17 cellular contexts compared by ENCODE assay signal in the genomic region with DNA sequence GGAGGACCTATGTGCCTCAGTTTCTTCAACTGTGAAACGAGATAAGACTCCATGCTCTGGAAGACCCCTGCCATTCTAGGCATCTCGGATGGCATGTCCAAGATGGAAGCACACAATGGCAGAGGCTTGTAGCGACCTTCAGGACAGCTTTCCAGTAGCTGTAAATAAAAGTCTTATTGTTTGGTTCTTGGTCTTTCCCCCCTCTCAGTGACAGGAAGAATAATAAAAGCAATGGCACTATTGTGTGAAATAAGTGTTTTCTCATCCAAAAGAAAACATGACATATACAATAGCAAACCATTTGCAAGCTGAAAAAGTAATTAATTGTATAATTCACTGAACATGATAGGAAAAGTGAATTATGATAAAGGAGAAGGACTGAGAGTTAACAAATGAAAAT. TPM values are rescaled to one million over a fixed set of nuclear protein-coding genes. Genes with fewer than 3 reads are reported as not detected.
DNase-seq lines count a peak whose midpoint lies in the region; ATAC-seq and TF ChIP-seq lines count a peak whose summit lies in the region.
"Had no signal": no experiment of that assay in that cellular context is flagged by ENCODE, and none has a peak within 500 bp of the region (broad histone marks: within the 10 kb centered on the region; RNA-seq: fewer than 3 reads in every experiment).

No MANE protein-coding gene starts in this region.

- no peak overlapping the region for H3K4me3 ChIP-seq in spleen
- H3K4me3 ChIP-seq in heart left ventricle: no peak overlapping the region
- H3K4me3 ChIP-seq: esophagus squamous epithelium, left ventricle myocardium inferior had no signal

- H3K27me3 ChIP-seq in spleen (replicated peaks in 1 of 7) (no peaks in the 10 kb centered on the region), heart left ventricle (no peaks in the 10 kb centered on the region)
- H3K27me3 ChIP-seq: esophagus squamous epithelium had no signal

- H3K27ac ChIP-seq in spleen (peak overlapping the region in 4 of 8 donors; percentile 90 to 96 (median 91)), heart left ventricle (no peak overlapping the region)
- H3K27ac ChIP-seq: left ventricle myocardium inferior had no signal

- peak overlapping the region; percentile 100 for H3K27ac Mint-ChIP-seq in stimulated activated naive CD8-positive, alpha-beta T cell treated with anti-CD3 and anti-CD28 coated beads, Interleukin-15, Interleukin-2, amounts not matched to agents 100 ng/mL and 50 ng/mL, for 24 hours
- H3K27ac Mint-ChIP-seq in T-helper 17 cell: peak overlapping the region; percentile 94

- H3K9me3 ChIP-seq in T-helper 17 cell (ENCODE audit: control insufficient read depth, low read length, poor library complexity, severe bottlenecking): no peaks in the 10 kb centered on the region
- H3K9me3 ChIP-seq in spleen: no peaks in the 10 kb centered on the region
- peaks cover 0 to 3% (median 0%) of the 10 kb centered on the region in 12 donors for H3K9me3 ChIP-seq in heart left ventricle
- H3K9me3 ChIP-seq: esophagus squamous epithelium, left ventricle myocardium inferior had no signal

- intact Hi-C loops in spleen (cut with DNase I; ENCODE audit: low total_unique reads): no loop called here
- intact Hi-C loops in heart left ventricle (cut with DNase I): loop anchor here in 1 of 10 donors (10.0 kb wide), 1 partner anchor 59 kb away; no protein-coding TSS in a partner anchor

- peaks cover 3% of the 10 kb centered on the region for H3K9me3 Mint-ChIP-seq in stimulated activated naive CD8-positive, alpha-beta T cell treated with anti-CD3 and anti-CD28 coated beads, Interleukin-15, Interleukin-2, amounts not matched to agents 100 ng/mL and 50 ng/mL, for 24 hours

- no peak for ATAC-seq in stimulated activated naive CD8-positive, alpha-beta T cell treated with anti-CD3 and anti-CD28 coated beads, Interleukin-15, Interleukin-2, amounts not matched to agents 100 U/mL and 50 U/mL, for 24 hours
- no peak for ATAC-seq in T-helper 17 cell
- ATAC-seq in heart left ventricle: no peak
- ATAC-seq: right cardiac atrium had no signal

- H3K36me3 Mint-ChIP-seq in stimulated activated naive CD8-positive, alpha-beta T cell treated with anti-CD3 and anti-CD28 coated beads, Interleukin-15, Interleukin-2, amounts not matched to agents 100 ng/mL and 50 ng/mL, for 24 hours (ENCODE audit: low read depth): peaks cover 24% of the 10 kb centered on the region
- H3K36me3 Mint-ChIP-seq in T-helper 17 cell (ENCODE audit: low read depth): peaks cover 2% of the 10 kb centered on the region

- H3K36me3 ChIP-seq in spleen (no peaks in the 10 kb centered on the region), heart left ventricle (no peaks in the 10 kb centered on the region)
- H3K36me3 ChIP-seq: esophagus squamous epithelium, left ventricle myocardium inferior had no signal

- TF ChIP-seq POLR2A in spleen (IDR thresholded peaks at IDR 0.05) (no peak), heart left ventricle (IDR thresholded peaks at IDR 0.05) (no peak)

- no peaks in the 10 kb centered on the region for H3K27me3 Mint-ChIP-seq in stimulated activated naive CD8-positive, alpha-beta T cell treated with anti-CD3 and anti-CD28 coated beads, Interleukin-15, Interleukin-2, amounts not matched to agents 100 ng/mL and 50 ng/mL, for 24 hours
- H3K27me3 Mint-ChIP-seq in T-helper 17 cell: no peaks in the 10 kb centered on the region

- 45 to 94% (median 92%) methylated on average over 3 of the region's 3 CpGs for WGBS in spleen, 5 donors
- 47 to 79% (median 68%) methylated on average over 3 of the region's 3 CpGs for WGBS in heart left ventricle, 4 donors

- H3K4me1 ChIP-seq in spleen (peaks cover 14 to 91% (median 60%) of the 10 kb centered on the region in 6 donors), heart left ventricle (peaks cover 0 to 41% (median 0%) of the 10 kb centered on the region in 12 donors)
- H3K4me1 ChIP-seq: left ventricle myocardium inferior had no signal

- no peak overlapping the region for H3K4me3 Mint-ChIP-seq in stimulated activated naive CD8-positive, alpha-beta T cell treated with anti-CD3 and anti-CD28 coated beads, Interleukin-15, Interleukin-2, amounts not matched to agents 100 ng/mL and 50 ng/mL, for 24 hours
- H3K4me3 Mint-ChIP-seq in T-helper 17 cell: no peak overlapping the region

- DNase-seq in stimulated activated naive CD8-positive, alpha-beta T cell treated with anti-CD3 and anti-CD28 coated beads, Interleukin-15, Interleukin-2, amounts not matched to agents 100 U/mL and 50 U/mL, for 24 hours: no peak
- DNase-seq in T-helper 17 cell (no peak), globus pallidus (ENCODE audit: low spot score) (peak; percentile 51), NCI-H69 (lab: John Stamatoyannopoulos, UW) (no peak), spleen (no peak), heart left ventricle (no peak)
- DNase-seq: Calu3, esophagus squamous epithelium, GOT3, left ventricle myocardium inferior, NCI-H2029, NCI-H510A, occipital lobe, right cardiac atrium, SHP77, T-helper 9 cell had no signal

- peaks cover 79% of the 10 kb centered on the region for H3K4me1 Mint-ChIP-seq in stimulated activated naive CD8-positive, alpha-beta T cell treated with anti-CD3 and anti-CD28 coated beads, Interleukin-15, Interleukin-2, amounts not matched to agents 100 ng/mL and 50 ng/mL, for 24 hours (ENCODE audit: low read depth)
- H3K4me1 Mint-ChIP-seq in T-helper 17 cell: peaks cover 51% of the 10 kb centered on the region

- TF ChIP-seq CTCF in spleen (IDR thresholded peaks at IDR 0.05 in 8 of 11, conservative IDR thresholded peaks at IDR 0.05 in 3 of 11) (no peak), heart left ventricle (IDR thresholded peaks at IDR 0.05) (no peak)

RNA-seq across cellular contexts. Expression of a gene that starts 32.5 kb away (rescaled TPM):
- total RNA-seq in T-helper 17 cell: 100 to 1,000 TPM; 150 to 170 TPM
- 100 to 1,000 TPM; 106 to 156 (median 130) TPM for total RNA-seq in spleen
- 10 to 100 TPM; 48.2 to 54.6 (median 51.0) TPM for polyA plus RNA-seq in spleen
- total RNA-seq in heart left ventricle: 10 to 100 TPM; 34.4 to 80.6 (median 45.2) TPM
- polyA plus RNA-seq in heart left ventricle: 10 to 100 TPM; 27.7 to 29.3 TPM
